In the genomic region with DNA sequence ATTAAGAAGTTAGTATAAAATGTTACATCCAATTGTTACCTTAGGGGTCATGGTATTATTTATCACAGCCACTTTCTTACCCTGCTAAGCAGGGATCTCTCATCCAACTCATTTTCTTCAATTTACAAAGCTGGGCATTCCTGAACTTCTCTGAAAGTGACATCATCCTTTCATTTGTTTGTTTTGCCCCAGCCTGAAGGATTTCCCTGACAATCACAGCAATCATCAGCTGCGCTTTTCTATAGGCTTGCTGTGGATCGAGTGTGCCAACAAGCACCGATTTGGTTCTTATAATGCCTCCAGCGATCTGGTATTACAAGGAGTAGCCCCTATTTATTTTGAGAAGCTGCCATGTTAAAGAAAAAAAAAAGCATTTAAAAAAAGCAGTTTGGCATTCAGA, we compare ENCODE assay signal across 11 cellular contexts.
A peak's percentile ranks its signal among the peaks of the same experiment; 100 is the strongest.
DNase-seq lines count a peak whose midpoint lies in the region; ATAC-seq and TF ChIP-seq lines count a peak whose summit lies in the region.
"Had no signal": no experiment of that assay in that cellular context is flagged by ENCODE, and none has a peak within 500 bp of the region (broad histone marks: within the 10 kb centered on the region; RNA-seq: fewer than 3 reads in every experiment).

No MANE protein-coding gene starts in this region.

- in situ Hi-C loops in astrocyte of the cerebellum (cut with HindIII; ENCODE audit: low sequenced_read_pairs): no loop called here

- intact Hi-C loops in head of caudate nucleus (cut with DNase I): no loop called here

- no peak for ATAC-seq in HG02970 (IDR thresholded peaks at IDR 0.05; ENCODE audit: low FRiP score, unreplicated experiment)
- ATAC-seq: T-helper 17 cell had no signal

- DNase-seq in DMS53 treated with DMSO at 0.1 percent for 48 hours (lab: John Stamatoyannopoulos, UW; ENCODE audit: unreplicated experiment) (peak; percentile 60), astrocyte of the cerebellum (ENCODE audit: low read depth) (peak; percentile 5), kidney tubule cell (ENCODE audit: low spot score) (peak; percentile 66), head of caudate nucleus (no peak), T-helper 2 cell (no peak), RKO (ENCODE audit: low spot score) (no peak)
- DNase-seq: NCI-H187; stimulated activated CD4-positive, alpha-beta T cell treated with anti-CD3 and anti-CD28 coated beads, Interleukin-4, amount 100 ng/mL, for 24 hours; T-helper 17 cell had no signal

- no peak for TF ChIP-seq CTCF in astrocyte of the cerebellum (IDR thresholded peaks at IDR 0.05; ENCODE audit: low read depth, low read length, missing control alignments)

- no peak for TF ChIP-seq EP300 in Ishikawa (IDR thresholded peaks at IDR 0.05; ENCODE audit: borderline replicate concordance)

- no peak for TF ChIP-seq RAD21 in Ishikawa (IDR thresholded peaks at IDR 0.05; ENCODE audit: low read depth)

- H3K4me3 ChIP-seq in astrocyte of the cerebellum (ENCODE audit: low read depth, low read length): no peak overlapping the region

TF ChIP-seq in Ishikawa, 13 proteins besides CTCF, POLR2A, EP300 and RAD21:
- TF ChIP-seq TEAD4 (IDR thresholded peaks at IDR 0.05) (0 out of 2 replicates have a peak, but pooled peaks have one; percentile 15), CEBPB (IDR thresholded peaks at IDR 0.05) (no peak), REST (IDR thresholded peaks at IDR 0.05; ENCODE audit: low read depth) (no peak), FOXM1 (IDR thresholded peaks at IDR 0.05; ENCODE audit: borderline replicate concordance, low read depth) (no peak), TCF12 (IDR thresholded peaks at IDR 0.05; ENCODE audit: low read depth) (no peak), YY1 (IDR thresholded peaks at IDR 0.05; ENCODE audit: low read depth) (no peak), EGR1 (IDR thresholded peaks at IDR 0.05) (no peak)
- TF ChIP-seq, protein P1, sequence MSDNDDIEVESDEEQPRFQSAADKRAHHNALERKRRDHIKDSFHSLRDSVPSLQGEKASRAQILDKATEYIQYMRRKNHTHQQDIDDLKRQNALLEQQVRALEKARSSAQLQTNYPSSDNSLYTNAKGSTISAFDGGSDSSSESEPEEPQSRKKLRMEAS (IDR thresholded peaks at IDR 0.05): no peak

Comparison
In these comparisons a context has a peak if more than half of its experiments do, and no peak if none do; other contexts are left out.
1. DNase-seq: peak in DMS53 treated with DMSO at 0.1 percent for 48 hours (single experiment), astrocyte of the cerebellum (single experiment) and kidney tubule cell (single experiment); none in head of caudate nucleus (0 of 42), T-helper 2 cell (0 of 5) and RKO (single experiment).